Comparison of ENCODE assay signal across 17 cellular contexts in the genomic region with DNA sequence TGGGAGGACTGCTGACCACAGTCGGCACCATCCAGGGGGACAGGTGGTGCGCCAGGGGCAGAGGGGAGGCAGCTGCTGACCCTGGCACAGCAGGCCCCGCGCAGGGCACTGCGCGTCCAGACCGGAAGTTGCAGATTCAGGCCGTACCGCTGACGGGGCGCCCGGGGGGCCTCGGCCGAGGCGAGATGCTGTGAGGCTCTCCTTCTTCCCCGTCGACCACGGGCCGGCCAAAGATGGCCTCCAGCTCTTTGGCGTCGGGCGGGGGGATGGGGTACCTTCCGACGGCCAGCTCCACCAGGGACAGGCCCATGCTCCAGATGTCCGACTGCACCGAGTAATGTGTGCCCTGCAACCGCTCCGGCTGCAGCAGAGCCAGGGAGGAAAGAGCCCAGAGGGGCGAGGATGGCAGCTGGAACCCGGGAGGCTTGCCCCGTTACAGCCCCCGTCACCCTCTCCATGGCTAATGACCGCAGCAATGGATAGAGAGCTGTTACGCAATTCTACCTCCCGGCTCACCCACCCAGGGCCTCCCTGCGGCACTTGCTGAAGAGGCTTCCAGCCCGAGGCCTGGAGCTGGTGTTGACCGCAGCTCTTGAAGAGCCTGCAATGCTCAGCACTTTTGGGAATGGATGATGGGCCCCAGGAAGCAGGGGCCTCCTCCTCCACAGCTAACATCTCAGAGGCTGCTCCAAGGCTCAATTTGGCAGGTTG. TPM values are rescaled to one million over a fixed set of nuclear protein-coding genes. Genes with fewer than 3 reads are reported as not detected.
"Had no signal": no experiment of that assay in that cellular context is flagged by ENCODE, and none has a peak within 500 bp of the region (broad histone marks: within the 10 kb centered on the region; RNA-seq: fewer than 3 reads in every experiment).

No MANE protein-coding gene starts in this region.

- H3K4me3 ChIP-seq: thyroid gland, uterus had no signal

- H3K9me3 ChIP-seq: thyroid gland, uterus had no signal

- H3K36me3 ChIP-seq: uterus had no signal

- DNase-seq: activated CD4-positive, alpha-beta T cell treated with anti-CD3 and anti-CD28 coated beads, Interleukin-2, amount 50 U/mL, for 4 hours; activated CD4-positive, CD25-positive, alpha-beta regulatory T cell treated with anti-CD3 and anti-CD28 coated beads, Interleukin-2, amount 50 U/mL, for 72 hours; activated naive CD4-positive, alpha-beta T cell treated with Interleukin-2 at 50 U/mL for 16 hours; islet precursor cell; retina; stimulated activated CD4-positive, alpha-beta T cell treated with anti-CD3 and anti-CD28 coated beads, Interleukin-2, amount 100 ng/mL, for 48 hours; stimulated activated naive B cell treated with anti-CD40 and anti-IgM and Interleukin-4, amounts not matched to agents 10 μg/mL and 1 μg/mL and 100 μg/mL, for 72 hours; T1000; uterus had no signal

- FAIRE-seq: frontal cortex had no signal

- ATAC-seq: activated T-helper 17 cell treated with anti-CD3 and anti-CD28 coated beads, Interleukin-2, amount 50 U/mL, for 72 hours; natural killer cell treated with Interleukin-12 subunit alpha and Interleukin-12 subunit beta and Interleukin-15 and Interleukin-18, amount 100 ng/mL, for 72 hours; stimulated activated naive B cell treated with anti-CD40 and anti-IgM and Interleukin-4, amounts not matched to agents 10 μg/mL and 1 μg/mL and 100 μg/mL, for 72 hours had no signal

- H3K27ac ChIP-seq: epithelial cell of prostate, thyroid gland, uterus had no signal

- H3K27me3 ChIP-seq: thyroid gland, uterus had no signal

- H3K4me1 ChIP-seq: thyroid gland, uterus had no signal

RNA-seq across cellular contexts. Expression of a gene that starts 54.2 kb away (rescaled TPM):
- total RNA-seq: aorta; frontal cortex; left ventricle myocardium superior; natural killer cell treated with Interleukin-12 subunit alpha and Interleukin-12 subunit beta and Interleukin-15 and Interleukin-18, amount 100 ng/mL, for 72 hours; thyroid gland; uterus had no signal
- polyA plus RNA-seq: fibroblast of lung had no signal
